In genomic region chr6:166418691-166419143, GRCh38 we compare ENCODE assay signal across 18 cellular contexts. TPM values are rescaled to one million over a fixed set of nuclear protein-coding genes. Genes with fewer than 3 reads are reported as not detected.
DNase-seq lines count a peak whose midpoint lies in the region; ATAC-seq and TF ChIP-seq lines count a peak whose summit lies in the region.
"Had no signal": no experiment of that assay in that cellular context is flagged by ENCODE, and none has a peak within 500 bp of the region (broad histone marks: within the 10 kb centered on the region; RNA-seq: fewer than 3 reads in every experiment).

No MANE protein-coding gene starts in this region.

- H3K36me3 Mint-ChIP-seq in activated naive CD8-positive, alpha-beta T cell treated with anti-CD3 and anti-CD28 coated beads for 36 hours = peaks cover 21% of the 10 kb centered on the region
- H3K36me3 Mint-ChIP-seq in natural killer cell treated with Interleukin-12 subunit alpha and Interleukin-12 subunit beta and Interleukin-15 and Interleukin-18, amount 100 ng/mL, for 72 hours = peaks cover 17% of the 10 kb centered on the region

- peaks cover 14% of the 10 kb centered on the region for H3K9me3 Mint-ChIP-seq in activated naive CD8-positive, alpha-beta T cell treated with anti-CD3 and anti-CD28 coated beads for 36 hours
- peaks cover 14% of the 10 kb centered on the region for H3K9me3 Mint-ChIP-seq in natural killer cell treated with Interleukin-12 subunit alpha and Interleukin-12 subunit beta and Interleukin-15 and Interleukin-18, amount 100 ng/mL, for 72 hours

- H3K36me3 ChIP-seq in Loucy (ENCODE audit: insufficient read depth, low read length) = no peaks in the 10 kb centered on the region
- H3K36me3 ChIP-seq: BLaER1 had no signal

- peak overlapping the region; percentile 30 for H3K4me3 Mint-ChIP-seq in activated naive CD8-positive, alpha-beta T cell treated with anti-CD3 and anti-CD28 coated beads for 36 hours
- peak overlapping the region; percentile 42 for H3K4me3 Mint-ChIP-seq in natural killer cell treated with Interleukin-12 subunit alpha and Interleukin-12 subunit beta and Interleukin-15 and Interleukin-18, amount 100 ng/mL, for 72 hours
- H3K4me3 Mint-ChIP-seq: GM23338, nephron progenitor cell had no signal

- intact Hi-C loops in Right ventricle myocardium inferior (cut with DNase I) = no loop called here

- H3F3A ChIP-seq in Loucy (ENCODE audit: low read depth) = peaks cover 12% of the 10 kb centered on the region; the same call in 1 of the 2 replicates

- no peak for ATAC-seq in activated CD4-positive, CD25-positive, alpha-beta regulatory T cell treated with anti-CD3 and anti-CD28 coated beads, Interleukin-2, amount 50 U/mL, for 24 hours
- ATAC-seq in natural killer cell treated with Interleukin-12 subunit alpha and Interleukin-12 subunit beta and Interleukin-15 and Interleukin-18, amount 100 ng/mL, for 72 hours = peak in 1 of 2 donors; percentile 2
- no peak for ATAC-seq in GM18502 (IDR thresholded peaks at IDR 0.05; ENCODE audit: poor library complexity, unreplicated experiment)
- ATAC-seq in HG03571 (IDR thresholded peaks at IDR 0.05; ENCODE audit: unreplicated experiment) = no peak
- no peak for ATAC-seq in Right ventricle myocardium inferior
- ATAC-seq: GM23338 had no signal

- no peaks in the 10 kb centered on the region for H4K20me1 ChIP-seq in Loucy (ENCODE audit: insufficient read depth, low read length, poor library complexity, severe bottlenecking)
- H4K20me1 ChIP-seq: BLaER1 had no signal

- H3K79me2 ChIP-seq in Loucy (ENCODE audit: insufficient read depth, low read length) = no peaks in the 10 kb centered on the region

- H3K4me3 ChIP-seq in Loucy (ENCODE audit: low read length, poor library complexity, severe bottlenecking) = no peak overlapping the region
- H3K4me3 ChIP-seq: BLaER1, GM23338, tibial nerve had no signal

- DNase-seq in activated CD4-positive, CD25-positive, alpha-beta regulatory T cell treated with anti-CD3 and anti-CD28 coated beads, Interleukin-2, amount 50 U/mL, for 72 hours = peak; percentile 28
- peak; percentile 32 for DNase-seq in activated naive CD8-positive, alpha-beta T cell treated with anti-CD3 and anti-CD28 coated beads for 36 hours
- DNase-seq in natural killer cell treated with Interleukin-12 subunit alpha and Interleukin-12 subunit beta and Interleukin-15 and Interleukin-18, amount 100 ng/mL, for 72 hours (ENCODE audit: low spot score) = no peak
- no peak for DNase-seq in Right ventricle myocardium inferior (ENCODE audit: missing footprints)
- DNase-seq: 8988T, cortex of kidney, DMS53, erythroblast, NCI-H1694, NCI-H446 treated with DMSO at 0.1 percent for 48 hours, nephron progenitor cell had no signal

- TF ChIP-seq CTCF in Loucy (conservative IDR thresholded peaks at IDR 0.05; ENCODE audit: low read length) = no peak

- H3K4me2 ChIP-seq in Loucy (ENCODE audit: low read depth, low read length, poor library complexity, severe bottlenecking) = peak overlapping the region; percentile 66
- H3K4me2 ChIP-seq: GM23338 had no signal

- peak overlapping the region; percentile 61 for H3K9ac ChIP-seq in Loucy (ENCODE audit: low read depth, low read length, poor library complexity, severe bottlenecking)
- H3K9ac ChIP-seq: BLaER1 had no signal

- H3K9me2 ChIP-seq in Loucy (replicated peaks; ENCODE audit: low read depth, low read length) = no peaks in the 10 kb centered on the region; the same call in 1 of the 2 replicates

- H3K27me3 Mint-ChIP-seq in activated naive CD8-positive, alpha-beta T cell treated with anti-CD3 and anti-CD28 coated beads for 36 hours = no peaks in the 10 kb centered on the region
- peaks cover 13 to 15% of the 10 kb centered on the region in 2 donors for H3K27me3 Mint-ChIP-seq in natural killer cell treated with Interleukin-12 subunit alpha and Interleukin-12 subunit beta and Interleukin-15 and Interleukin-18, amount 100 ng/mL, for 72 hours

- H3K27ac Mint-ChIP-seq in activated naive CD8-positive, alpha-beta T cell treated with anti-CD3 and anti-CD28 coated beads for 36 hours = peak overlapping the region; percentile 84
- H3K27ac Mint-ChIP-seq in natural killer cell treated with Interleukin-12 subunit alpha and Interleukin-12 subunit beta and Interleukin-15 and Interleukin-18, amount 100 ng/mL, for 72 hours = peak overlapping the region in 1 of 2 donors; percentile 19
- H3K27ac Mint-ChIP-seq: nephron progenitor cell had no signal

- H3K9me3 ChIP-seq in Loucy (ENCODE audit: insufficient read depth, low read depth, low read length) = no peaks in the 10 kb centered on the region
- H3K9me3 ChIP-seq: BLaER1, tibial nerve had no signal

- H3K4me1 Mint-ChIP-seq in activated naive CD8-positive, alpha-beta T cell treated with anti-CD3 and anti-CD28 coated beads for 36 hours = peaks cover 65% of the 10 kb centered on the region
- H3K4me1 Mint-ChIP-seq in natural killer cell treated with Interleukin-12 subunit alpha and Interleukin-12 subunit beta and Interleukin-15 and Interleukin-18, amount 100 ng/mL, for 72 hours (ENCODE audit: low read depth in 2 of 2) = peaks cover 50 to 59% of the 10 kb centered on the region in 2 donors
- H3K4me1 Mint-ChIP-seq: nephron progenitor cell had no signal

- H3K27me3 ChIP-seq in Loucy (ENCODE audit: insufficient read depth, low read length, poor library complexity, severe bottlenecking) = no peaks in the 10 kb centered on the region
- H3K27me3 ChIP-seq: BLaER1, tibial nerve had no signal

- no peak overlapping the region; the same call in 1 of the 2 replicates for H2AFZ ChIP-seq in Loucy (ENCODE audit: low read length)
- H2AFZ ChIP-seq: GM23338 had no signal

- peaks cover 76% of the 10 kb centered on the region for H3K4me1 ChIP-seq in Loucy (ENCODE audit: insufficient read depth, low read length, poor library complexity, severe bottlenecking)
- H3K4me1 ChIP-seq: tibial nerve had no signal

RNA-seq across cellular contexts. Expression of gene MPC1, which starts 36.0 kb away (rescaled TPM):
- 10 to 100 TPM; 22.2 to 25.2 TPM for total RNA-seq in activated naive CD8-positive, alpha-beta T cell treated with anti-CD3 and anti-CD28 coated beads for 36 hours
- total RNA-seq in natural killer cell treated with Interleukin-12 subunit alpha and Interleukin-12 subunit beta and Interleukin-15 and Interleukin-18, amount 100 ng/mL, for 72 hours = 10 to 100 TPM; 11.5 to 30.4 TPM
- 381 TPM for total RNA-seq in Right ventricle myocardium inferior

Comparison
In these comparisons a context has a peak if more than half of its experiments do, and no peak if none do; other contexts are left out.
1. DNase-seq: peak in activated CD4-positive, CD25-positive, alpha-beta regulatory T cell treated with anti-CD3 and anti-CD28 coated beads, Interleukin-2, amount 50 U/mL, for 72 hours (single experiment) and activated naive CD8-positive, alpha-beta T cell treated with anti-CD3 and anti-CD28 coated beads for 36 hours (single experiment); none in natural killer cell treated with Interleukin-12 subunit alpha and Interleukin-12 subunit beta and Interleukin-15 and Interleukin-18, amount 100 ng/mL, for 72 hours (single experiment) and Right ventricle myocardium inferior (single experiment).
2. RNA of gene MPC1, which starts 36.0 kb away (total RNA-seq): 381 TPM in Right ventricle myocardium inferior (single experiment); 11.5 to 30.4 TPM in natural killer cell treated with Interleukin-12 subunit alpha and Interleukin-12 subunit beta and Interleukin-15 and Interleukin-18, amount 100 ng/mL, for 72 hours and 22.2 to 25.2 TPM in activated naive CD8-positive, alpha-beta T cell treated with anti-CD3 and anti-CD28 coated beads for 36 hours; every median in the first group is over 10 times any median in the second.